20 cellular contexts compared by ENCODE assay signal in the genomic region with DNA sequence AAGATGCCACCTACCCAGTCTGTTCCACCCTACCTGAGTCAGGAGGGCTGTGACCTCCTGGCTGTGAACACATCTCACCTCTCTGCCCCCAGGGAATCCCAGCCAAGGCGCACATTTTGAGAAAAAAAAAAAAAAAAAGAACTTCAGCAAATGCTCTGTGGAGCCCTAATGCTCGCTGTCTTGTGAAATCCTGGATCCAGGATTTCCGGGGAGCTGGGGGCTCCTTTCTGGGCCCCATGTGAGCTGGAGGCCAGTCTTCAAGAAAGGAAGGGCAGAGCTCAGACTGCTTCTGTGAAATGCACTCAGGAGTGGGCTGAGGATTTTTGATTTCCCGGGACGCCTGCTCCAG. TPM values are rescaled to one million over a fixed set of nuclear protein-coding genes. Genes with fewer than 3 reads are reported as not detected.
DNase-seq lines count a peak whose midpoint lies in the region; ATAC-seq, FAIRE-seq and TF ChIP-seq lines count a peak whose summit lies in the region.
"Had no signal": no experiment of that assay in that cellular context is flagged by ENCODE, and none has a peak within 500 bp of the region (broad histone marks: within the 10 kb centered on the region; RNA-seq: fewer than 3 reads in every experiment).

No MANE protein-coding gene starts in this region.

- DNase-seq in HepG2 (ENCODE audit: low spot score) (no peak), right lobe of liver (no peak), epithelial cell of prostate (ENCODE audit: low read depth, low spot score) (no peak), osteoblast (ENCODE audit: insufficient read length, low spot score, missing footprints) (peak; percentile 66), H4 (ENCODE audit: low spot score) (no peak), posterior vena cava (ENCODE audit: low spot score) (no peak)
- DNase-seq: activated CD4-positive, alpha-beta memory T cell treated with anti-CD3 and anti-CD28 coated beads for 36 hours; activated T-cell treated with anti-CD3 and anti-CD28 coated beads for 4 hours; amniotic stem cell; gastrocnemius medialis; NCI-H2107; NCI-H748 treated with DMSO at 0.1 percent for 48 hours; OCI-M1; small intestine; stimulated activated CD4-positive, alpha-beta T cell treated with anti-CD3 and anti-CD28 coated beads, Interleukin-4, amount 100 ng/mL, for 24 hours; T-helper 17 cell had no signal

- no peak overlapping the region for H2AFZ ChIP-seq in HepG2 (ENCODE audit: low read length)
- H2AFZ ChIP-seq in osteoblast (ENCODE audit: low read length): no peak overlapping the region

- no TSS peak for BruUV-seq in HepG2 (replicated peaks; lab: Mats Ljungman, UMichigan)

- 4% methylated on average over 5 of the region's 5 CpGs for WGBS in HepG2 (ENCODE audit: low lambda C conversion rate)
- 79% methylated on average over 2 of the region's 5 CpGs for WGBS in right lobe of liver (ENCODE audit: insufficient coverage, low coverage, low lambda C conversion rate, missing lambda C conversion rate)

- ATAC-seq in HepG2: no peak
- ATAC-seq in right lobe of liver: no peak
- ATAC-seq in GM19328 (IDR thresholded peaks at IDR 0.05; ENCODE audit: unreplicated experiment): no peak
- ATAC-seq in GM18511 (IDR thresholded peaks at IDR 0.05; ENCODE audit: unreplicated experiment): no peak
- ATAC-seq: gastrocnemius medialis, T-helper 17 cell had no signal

- POLR2A ChIA-PET in HepG2 (lab: Yijun Ruan, JAX): interaction anchor here (0.6 to 1.7 kb wide), 10 partner anchors 11 to 350 kb away, joined by 3 to 11 read pairs (median 4); a partner anchor contains a TSS

- H3K27ac ChIP-seq in HepG2 (ENCODE audit: extremely low read length, insufficient read depth, low read length) (peak overlapping the region; percentile 72), right lobe of liver (peak overlapping the region in 1 of 3 donors; percentile 13), epithelial cell of prostate (peak overlapping the region; percentile 85), osteoblast (ENCODE audit: low read depth, low read length) (no peak overlapping the region)
- H3K27ac ChIP-seq: gastrocnemius medialis, SJSA1 had no signal

- in situ Hi-C loops in HepG2 (cut with HindIII; ENCODE audit: extremely low pct_ligation_motif_present, low pct_unique_long_range_greater_than_20kb): no loop called here

- H3K4me1 ChIP-seq in HepG2 (ENCODE audit: insufficient read depth, low read length) (peaks cover 95% of the 10 kb centered on the region), right lobe of liver (peaks cover 0 to 12% (median 0%) of the 10 kb centered on the region in 4 donors), osteoblast (ENCODE audit: insufficient read depth, low read length) (peaks cover 14% of the 10 kb centered on the region)
- H3K4me1 ChIP-seq: gastrocnemius medialis, SJSA1 had no signal

- no peak for FAIRE-seq in HepG2 (lab: Jason Lieb, UNC)
- FAIRE-seq: small intestine had no signal

- H3K36me3 ChIP-seq in HepG2 (replicated peaks in 1 of 2; ENCODE audit: control insufficient read depth in 1 of 2, insufficient read depth in 2 of 2, low read length in 2 of 2) (no peaks in the 10 kb centered on the region), right lobe of liver (no peaks in the 10 kb centered on the region), osteoblast (ENCODE audit: insufficient read depth, low read length) (no peaks in the 10 kb centered on the region)
- H3K36me3 ChIP-seq: gastrocnemius medialis, SJSA1 had no signal

- no peak for TF ChIP-seq RAD21 in HepG2 (CRISPR knock-in tag; IDR thresholded peaks at IDR 0.05)

- H3K79me2 ChIP-seq in HepG2 (ENCODE audit: insufficient read depth, low read length) (no peaks in the 10 kb centered on the region), osteoblast (ENCODE audit: insufficient read depth, low read length) (no peaks in the 10 kb centered on the region)

- H3K27me3 ChIP-seq in HepG2 (ENCODE audit: control insufficient read depth in 1 of 2, insufficient read depth in 2 of 2, low read length in 2 of 2) (no peaks in the 10 kb centered on the region), right lobe of liver (no peaks in the 10 kb centered on the region), osteoblast (ENCODE audit: insufficient read depth, low read length) (no peaks in the 10 kb centered on the region)
- H3K27me3 ChIP-seq: gastrocnemius medialis, SJSA1 had no signal

- TF ChIP-seq EP300 in HepG2 (IDR thresholded peaks at IDR 0.05; ENCODE audit: low read depth in 2 of 2, low read length in 2 of 2) (no peak), HepG2 (CRISPR knock-in tag; IDR thresholded peaks at IDR 0.05; ENCODE audit: borderline replicate concordance) (no peak)

- H3K4me3 ChIP-seq in HepG2 (replicated peaks in 1 of 3; ENCODE audit: insufficient read depth in 1 of 3, low read depth in 2 of 3, low read length in 3 of 3) (peak overlapping the region; percentile 44 to 77 (median 48)), right lobe of liver (no peak overlapping the region), osteoblast (ENCODE audit: insufficient read depth, low read length) (no peak overlapping the region)
- H3K4me3 ChIP-seq: gastrocnemius medialis, SJSA1 had no signal

- TF ChIP-seq CTCF in HepG2 (CRISPR knock-in tag; IDR thresholded peaks at IDR 0.05) (no peak), right lobe of liver (IDR thresholded peaks at IDR 0.05) (no peak), osteoblast (IDR thresholded peaks at IDR 0.05; ENCODE audit: extremely low read depth, low read depth, low read length) (no peak)

- H3K9ac ChIP-seq in HepG2 (ENCODE audit: insufficient read depth, low read depth, low read length): peak overlapping the region; percentile 82

- H4K20me1 ChIP-seq in HepG2 (ENCODE audit: insufficient read depth, low read length) (no peaks in the 10 kb centered on the region), osteoblast (ENCODE audit: insufficient read depth, low read length) (no peaks in the 10 kb centered on the region)

- CTCF ChIA-PET in HepG2 (lab: Yijun Ruan, JAX; ENCODE audit: low intra/inter-chr PET ratio, low total read pairs): no interaction called here

- H3K4me2 ChIP-seq in HepG2 (ENCODE audit: low read depth, low read length) (peak overlapping the region; percentile 89), osteoblast (ENCODE audit: insufficient read depth, low read length) (no peak overlapping the region)

- intact Hi-C loops in HepG2 (cut with micrococcal nuclease; ENCODE audit: unreplicated experiment) (loop anchor here (2.0 kb wide), 1 partner anchor 36 kb away; a partner anchor contains a TSS), right lobe of liver (cut with DNase I) (no loop called here), posterior vena cava (cut with DNase I) (no loop called here)

- H3K9me3 ChIP-seq in HepG2 (ENCODE audit: low read length): no peaks in the 10 kb centered on the region
- H3K9me3 ChIP-seq in right lobe of liver: no peaks in the 10 kb centered on the region
- H3K9me3 ChIP-seq in osteoblast (ENCODE audit: low read depth, low read length): no peaks in the 10 kb centered on the region
- H3K9me3 ChIP-seq: gastrocnemius medialis, SJSA1 had no signal

- TF ChIP-seq POLR2A in HepG2 (IDR thresholded peaks at IDR 0.05; ENCODE audit: insufficient read depth in 1 of 2, low read depth in 2 of 2, low read length in 2 of 2) (no peak), right lobe of liver (IDR thresholded peaks at IDR 0.05) (no peak)

TF ChIP-seq in HepG2, 621 proteins besides CTCF, POLR2A, EP300 and RAD21 (continues in another document):
- TF ChIP-seq GATAD1 (CRISPR knock-in tag; IDR thresholded peaks at IDR 0.05): no peak
- no peak for TF ChIP-seq MAFF (IDR thresholded peaks at IDR 0.05; ENCODE audit: low read depth, low read length)
- no peak for TF ChIP-seq SMC3 (IDR thresholded peaks at IDR 0.05; ENCODE audit: low read length)
- TF ChIP-seq, protein P1, sequence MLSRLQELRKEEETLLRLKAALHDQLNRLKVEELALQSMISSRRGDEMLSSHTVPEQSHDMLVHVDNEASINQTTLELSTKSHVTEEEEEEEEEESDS (CRISPR knock-in tag; IDR thresholded peaks at IDR 0.05; ENCODE audit: borderline replicate concordance): no peak
- TF ChIP-seq ZSCAN22 (CRISPR knock-in tag; IDR thresholded peaks at IDR 0.05): no peak
- TF ChIP-seq FOSL2 (CRISPR knock-in tag; IDR thresholded peaks at IDR 0.05): no peak
- no peak for TF ChIP-seq ESRRA (CRISPR knock-in tag; IDR thresholded peaks at IDR 0.05; ENCODE audit: low read depth)
- TF ChIP-seq MTF1 (CRISPR knock-in tag; IDR thresholded peaks at IDR 0.05): 0 out of 2 replicates have a peak, but pooled peaks have one; percentile 8
- TF ChIP-seq MEIS1 (CRISPR knock-in tag; IDR thresholded peaks at IDR 0.05; ENCODE audit: borderline replicate concordance): no peak
- TF ChIP-seq CBX2 (IDR thresholded peaks at IDR 0.05; ENCODE audit: low read depth, low read length): no peak
- no peak for TF ChIP-seq CBX2 (CRISPR knock-in tag; IDR thresholded peaks at IDR 0.05; ENCODE audit: low read depth)

RNA-seq across cellular contexts. Expression of a gene that starts 36.0 kb away (rescaled TPM):
- 13.4 and 24.6 TPM in 2 replicates for total RNA-seq in HepG2 (2016; rRNA removed; fragmentation: Illumina TruSeq; extraction: Trizol)
- total RNA-seq in HepG2 (2016; cell fraction: cytosol; rRNA removed; fragmentation: Illumina TruSeq; extraction: Trizol; ENCODE audit: low read depth): 9.2 and 9.9 TPM in 2 replicates
- total RNA-seq in HepG2 (2016; cell fraction: insoluble cytoplasmic fraction; rRNA removed; fragmentation: Illumina TruSeq; extraction: Trizol): 11.7 and 21.4 TPM in 2 replicates
- total RNA-seq in HepG2 (2016; cell fraction: membrane; rRNA removed; fragmentation: Illumina TruSeq; extraction: Trizol): 11.9 and 13.5 TPM in 2 replicates
- 17.1 and 22.3 TPM in 2 replicates for total RNA-seq in HepG2 (2016; cell fraction: nucleus; rRNA removed; fragmentation: Illumina TruSeq; extraction: Trizol)
- 84.4 and 91.2 TPM in 2 replicates for polyA plus RNA-seq in HepG2 (2011; rRNA removed)
- 59.1 and 63.8 TPM in 2 replicates for polyA plus RNA-seq in HepG2 (2011; cell fraction: cytosol; rRNA removed)
- polyA plus RNA-seq in HepG2 (2011; cell fraction: nucleus; rRNA removed): 25.3 and 26.7 TPM in 2 replicates
- 79.6 and 88.1 TPM in 2 replicates for polyA plus RNA-seq in HepG2 (2012)
- polyA plus RNA-seq in HepG2 (2016; cell fraction: cytosol; fragmentation: Illumina TruSeq; extraction: Trizol; ENCODE audit: low read depth): 25.1 and 29.9 TPM in 2 replicates
- 19.9 and 21.5 TPM in 2 replicates for polyA plus RNA-seq in HepG2 (2016; cell fraction: insoluble cytoplasmic fraction; fragmentation: Illumina TruSeq; extraction: Trizol; ENCODE audit: low read depth)
- 20.0 and 21.7 TPM in 2 replicates for polyA plus RNA-seq in HepG2 (2016; cell fraction: membrane; fragmentation: Illumina TruSeq; extraction: Trizol; ENCODE audit: low read depth)
- 44.6 and 45.3 TPM in 2 replicates for polyA plus RNA-seq in HepG2 (2016; cell fraction: nucleus; fragmentation: Illumina TruSeq; extraction: Trizol; ENCODE audit: insufficient read depth, low read depth)
- polyA minus RNA-seq in HepG2 (2011; rRNA and poly(A)+ RNA removed; ENCODE audit: low replicate concordance): 185 and 354 TPM in 2 replicates
- polyA minus RNA-seq in HepG2 (2011; cell fraction: cytosol; rRNA and poly(A)+ RNA removed): 33.1 and 45.3 TPM in 2 replicates
- polyA minus RNA-seq in HepG2 (2011; cell fraction: nucleus; rRNA and poly(A)+ RNA removed): 34.7 and 36.2 TPM in 2 replicates
- 10 to 100 TPM; 38.5 to 95.6 (median 58.4) TPM for total RNA-seq in right lobe of liver
- total RNA-seq in osteoblast: 31.8 and 35.4 TPM in 2 replicates
- total RNA-seq in H4 (2014; rRNA removed; shearing (Covaris generic)): 9.7 and 9.9 TPM in 2 replicates
- 10 to 100 TPM; 45.8 to 68.5 TPM for total RNA-seq in posterior vena cava
- total RNA-seq: activated CD4-positive, alpha-beta memory T cell treated with anti-CD3 and anti-CD28 coated beads for 36 hours; T-helper 17 cell had no signal
- polyA plus RNA-seq: CD14-positive monocyte had no signal

Comparison
In these comparisons a context has a peak if more than half of its experiments do, and no peak if none do; other contexts are left out.
1. H3K4me3 ChIP-seq: peak in HepG2 (3 of 3); none in right lobe of liver (0 of 3) and osteoblast (single experiment).